In genomic region chr14:81470553-81470826, GRCh38 we compare ENCODE assay signal across 8 cellular contexts.
DNase-seq lines count a peak whose midpoint lies in the region; ATAC-seq and TF ChIP-seq lines count a peak whose summit lies in the region.
"Not testable (repeated sequence)": the region's sequence is repeated elsewhere in the genome, so short reads cannot be mapped to it uniquely, and the experiment has no call there.

No MANE protein-coding gene starts in this region.

- H4K20me1 ChIP-seq in DOHH2 (ENCODE audit: control insufficient read depth, insufficient read depth, low read depth, low read length) = not testable (repeated sequence)

- H3K9me3 Mint-ChIP-seq in T-helper 2 cell treated with Interferon-gamma antibody and Interleukin-4, amounts not matched to agents 5 μg/mL and 100 μg/mL, for 36 hours; activated naive CD8-positive, alpha-beta T cell treated with anti-CD3 and anti-CD28 coated beads, Interleukin-2, amount 10 ng/mL, durations not matched to agents 7 days and 5 days: not testable (repeated sequence)

- H3K9me3 ChIP-seq in DOHH2 (ENCODE audit: control insufficient read depth, insufficient read depth, low read length) = not testable (repeated sequence)

- POLR2A ChIA-PET in activated naive CD8-positive, alpha-beta T cell treated with anti-CD3 and anti-CD28 coated beads, Interleukin-2, amount 10 ng/mL, durations not matched to agents 7 days and 5 days (lab: Charles Lee) = not testable (repeated sequence)

- H3K4me1 Mint-ChIP-seq in T-helper 2 cell treated with Interferon-gamma antibody and Interleukin-4, amounts not matched to agents 5 μg/mL and 100 μg/mL, for 36 hours (ENCODE audit: low read depth) = peaks cover 50% of the 10 kb centered on the region
- H3K4me1 Mint-ChIP-seq in activated naive CD8-positive, alpha-beta T cell treated with anti-CD3 and anti-CD28 coated beads, Interleukin-2, amount 10 ng/mL, durations not matched to agents 7 days and 5 days = peaks cover 51% of the 10 kb centered on the region

- TF ChIP-seq CTCF in DOHH2 (IDR thresholded peaks at IDR 0.05; ENCODE audit: low read depth, low read length, poor library complexity, severe bottlenecking) = not testable (repeated sequence)

- peak overlapping the region; percentile 62 for H3K27ac ChIP-seq in DOHH2 (ENCODE audit: low read depth, low read length)

- peak overlapping the region; percentile 76 for H3K4me2 ChIP-seq in DOHH2 (ENCODE audit: low read length)

- H3K27ac Mint-ChIP-seq in T-helper 2 cell treated with Interferon-gamma antibody and Interleukin-4, amounts not matched to agents 5 μg/mL and 100 μg/mL, for 36 hours = not testable (repeated sequence)
- H3K27ac Mint-ChIP-seq in activated naive CD8-positive, alpha-beta T cell treated with anti-CD3 and anti-CD28 coated beads, Interleukin-2, amount 10 ng/mL, durations not matched to agents 7 days and 5 days = peak overlapping the region; percentile 86

- H3K4me1 ChIP-seq in DOHH2 (ENCODE audit: control insufficient read depth, low read length) = peaks cover 55% of the 10 kb centered on the region

- not testable (repeated sequence) for H3K9me2 ChIP-seq in DOHH2 (replicated peaks; ENCODE audit: control insufficient read depth, low read length)

- peaks cover 33% of the 10 kb centered on the region for H3K36me3 ChIP-seq in DOHH2 (ENCODE audit: control insufficient read depth, low read length)

- H3K36me3 Mint-ChIP-seq in T-helper 2 cell treated with Interferon-gamma antibody and Interleukin-4, amounts not matched to agents 5 μg/mL and 100 μg/mL, for 36 hours (ENCODE audit: low read depth) = peaks cover 31% of the 10 kb centered on the region
- H3K36me3 Mint-ChIP-seq in activated naive CD8-positive, alpha-beta T cell treated with anti-CD3 and anti-CD28 coated beads, Interleukin-2, amount 10 ng/mL, durations not matched to agents 7 days and 5 days = peaks cover 21% of the 10 kb centered on the region

- peak overlapping the region; percentile 57 for H3K4me3 ChIP-seq in DOHH2 (ENCODE audit: low read length)

- not testable (repeated sequence) for H3K79me2 ChIP-seq in DOHH2 (ENCODE audit: control insufficient read depth, low read length)

- H3K4me3 Mint-ChIP-seq in T-helper 2 cell treated with Interferon-gamma antibody and Interleukin-4, amounts not matched to agents 5 μg/mL and 100 μg/mL, for 36 hours = peak overlapping the region; percentile 5
- peak overlapping the region; percentile 4 for H3K4me3 Mint-ChIP-seq in activated naive CD8-positive, alpha-beta T cell treated with anti-CD3 and anti-CD28 coated beads, Interleukin-2, amount 10 ng/mL, durations not matched to agents 7 days and 5 days

- H3K27me3 ChIP-seq in DOHH2 (ENCODE audit: control insufficient read depth, low read length) = not testable (repeated sequence)

- peak; percentile 34 for ATAC-seq in GM18907 (IDR thresholded peaks at IDR 0.05; ENCODE audit: unreplicated experiment)
- ATAC-seq in GM21367 (IDR thresholded peaks at IDR 0.05; ENCODE audit: unreplicated experiment) = peak; percentile 24
- peak; percentile 13 for ATAC-seq in HG02623 (IDR thresholded peaks at IDR 0.05; ENCODE audit: unreplicated experiment)
- ATAC-seq in HG03060 (IDR thresholded peaks at IDR 0.05; ENCODE audit: low read depth, unreplicated experiment) = peak; percentile 21
- ATAC-seq in HG03457 (IDR thresholded peaks at IDR 0.05; ENCODE audit: unreplicated experiment) = peak; percentile 24
- not testable (repeated sequence) for ATAC-seq in activated naive CD8-positive, alpha-beta T cell treated with anti-CD3 and anti-CD28 coated beads, Interleukin-2, amount 10 ng/mL, durations not matched to agents 7 days and 5 days (ENCODE audit: low read depth)

- peaks cover 19% of the 10 kb centered on the region for H3F3A ChIP-seq in DOHH2 (ENCODE audit: control insufficient read depth, insufficient read depth)

- not testable (repeated sequence) for H3K27me3 Mint-ChIP-seq in T-helper 2 cell treated with Interferon-gamma antibody and Interleukin-4, amounts not matched to agents 5 μg/mL and 100 μg/mL, for 36 hours (ENCODE audit: low read depth); activated naive CD8-positive, alpha-beta T cell treated with anti-CD3 and anti-CD28 coated beads, Interleukin-2, amount 10 ng/mL, durations not matched to agents 7 days and 5 days

- DNase-seq in T-helper 2 cell treated with Interferon-gamma antibody and Interleukin-4, amounts not matched to agents 5 μg/mL and 100 μg/mL, for 36 hours (ENCODE audit: low spot score); activated naive CD8-positive, alpha-beta T cell treated with anti-CD3 and anti-CD28 coated beads, Interleukin-2, amount 10 ng/mL, durations not matched to agents 7 days and 5 days: not testable (repeated sequence)
